8 cellular contexts compared by ENCODE assay signal in the genomic region with DNA sequence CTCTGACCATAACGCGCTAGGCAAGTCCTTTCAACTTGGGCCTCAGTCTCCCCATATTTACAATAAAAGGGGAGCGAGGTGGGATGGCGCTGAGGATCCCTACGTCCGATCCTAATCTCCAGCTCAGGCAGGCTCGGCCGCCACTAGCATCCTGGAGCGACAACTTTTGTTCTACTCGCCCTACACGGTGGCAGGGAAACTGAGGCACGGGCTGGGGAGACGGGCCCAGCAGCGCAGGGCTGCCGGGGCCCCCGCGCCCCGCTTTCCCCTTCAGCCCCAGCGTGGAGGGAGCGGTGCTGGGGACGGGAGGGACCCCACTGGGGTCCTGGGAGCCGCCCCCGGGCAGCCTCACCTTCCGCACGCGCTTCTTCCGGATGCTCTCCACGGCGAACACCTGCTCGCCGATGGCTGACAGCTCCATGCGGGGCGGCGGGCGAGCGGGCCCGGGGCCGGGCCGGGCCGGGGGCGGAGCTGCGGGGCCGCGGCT. TPM values are rescaled to one million over a fixed set of nuclear protein-coding genes. Genes with fewer than 3 reads are reported as not detected.
A peak's percentile ranks its signal among the peaks of the same experiment; 100 is the strongest.
DNase-seq lines count a peak whose midpoint lies in the region; ATAC-seq, FAIRE-seq and TF ChIP-seq lines count a peak whose summit lies in the region.

No MANE protein-coding gene starts in this region.

- peak overlapping the region; percentile 76 for H3K4me3 Mint-ChIP-seq in nephron progenitor cell

- CTCF ChIA-PET in BJ (lab: Yijun Ruan, JAX) = interaction anchor here (1.0 to 2.4 kb wide), 6 partner anchors 17 to 383 kb away, joined by 3 to 8 read pairs (median 4); no protein-coding TSS in a partner anchor

- H3K27me3 ChIP-seq in BJ (ENCODE audit: control insufficient read depth, insufficient read depth, low read length) (peaks cover 12% of the 10 kb centered on the region), Karpas-422 (ENCODE audit: low read length) (no peaks in the 10 kb centered on the region), dorsolateral prefrontal cortex (no peaks in the 10 kb centered on the region)

- H3K27ac Mint-ChIP-seq in nephron progenitor cell = no peak overlapping the region

- no peaks in the 10 kb centered on the region for H3K9me3 ChIP-seq in Karpas-422 (ENCODE audit: low read length)

- FAIRE-seq in urothelium cell line (lab: Jason Lieb, UNC) = no peak

- H2AFZ ChIP-seq in Karpas-422 (ENCODE audit: low read length) = no peak overlapping the region; the same call in 1 of the 2 replicates

- no peak for DNase-seq in BJ (ENCODE audit: low read depth)
- DNase-seq in Karpas-422 = no peak
- DNase-seq in dorsolateral prefrontal cortex = peak in 2 of 10 donors; percentile 22 to 47
- DNase-seq in nephron progenitor cell = no peak
- DNase-seq in urothelium cell line (ENCODE audit: low spot score) = no peak

- peaks cover 30% of the 10 kb centered on the region for H3K4me1 Mint-ChIP-seq in nephron progenitor cell

- H3K27me3 Mint-ChIP-seq in nephron progenitor cell (ENCODE audit: low read depth, poor library complexity) = peaks cover 62% of the 10 kb centered on the region

- H3K79me2 ChIP-seq in Karpas-422 (ENCODE audit: low read length) = no peaks in the 10 kb centered on the region

- peak overlapping the region; percentile 49 for H3K4me2 ChIP-seq in Karpas-422 (ENCODE audit: low read depth, low read length, poor library complexity, severe bottlenecking)

- H3K9ac ChIP-seq in Karpas-422 (ENCODE audit: low read length) = peak overlapping the region; percentile 67

- H4K20me1 ChIP-seq in Karpas-422 (ENCODE audit: insufficient read depth, low read depth, low read length) = peaks cover 6% of the 10 kb centered on the region; the same call in 1 of the 2 replicates

- ATAC-seq in HG02588 (IDR thresholded peaks at IDR 0.05; ENCODE audit: unreplicated experiment) = no peak
- ATAC-seq in HG03460 (IDR thresholded peaks at IDR 0.05; ENCODE audit: unreplicated experiment) = no peak
- ATAC-seq in HG03196 (IDR thresholded peaks at IDR 0.05; ENCODE audit: unreplicated experiment) = no peak

- no peaks in the 10 kb centered on the region for H3K9me2 ChIP-seq in Karpas-422 (replicated peaks; ENCODE audit: insufficient read depth, low read length)

- no peaks in the 10 kb centered on the region for H3K9me3 Mint-ChIP-seq in nephron progenitor cell

- H3K27ac ChIP-seq in Karpas-422 (ENCODE audit: low read length) (no peak overlapping the region), dorsolateral prefrontal cortex (peak overlapping the region; percentile 92 to 100 (median 99))

- POLR2A ChIA-PET in BJ (lab: Charles Lee) = interaction anchor here (0.5 to 1.3 kb wide), 3 partner anchors 159 to 349 kb away, joined by 4 to 9 read pairs (median 5); a partner anchor contains a TSS

- intact Hi-C loops in dorsolateral prefrontal cortex (cut with DNase I) = loop anchor here (1.0 to 10.0 kb wide), 5 partner anchors 93 to 893 kb away; a partner anchor contains a TSS

- no peaks in the 10 kb centered on the region for H3K36me3 Mint-ChIP-seq in nephron progenitor cell (ENCODE audit: low read depth)

- H3K36me3 ChIP-seq in BJ (ENCODE audit: control insufficient read depth, insufficient read depth, low read length) (peaks cover 5% of the 10 kb centered on the region), Karpas-422 (ENCODE audit: insufficient read depth, low read length) (no peaks in the 10 kb centered on the region)

- peaks cover 8% of the 10 kb centered on the region for H3K4me1 ChIP-seq in Karpas-422 (ENCODE audit: low read length)

- H3K4me3 ChIP-seq in BJ (ENCODE audit: low read depth, low read length) (peak overlapping the region; percentile 64), Karpas-422 (ENCODE audit: low read length) (peak overlapping the region; percentile 63; the same call in 1 of the 2 replicates), dorsolateral prefrontal cortex (peak overlapping the region; percentile 71 to 99 (median 95))

- TF ChIP-seq CTCF in BJ (IDR thresholded peaks at IDR 0.05; ENCODE audit: insufficient read depth, low read depth, low read length) = no peak
- no peak for TF ChIP-seq CTCF in dorsolateral prefrontal cortex (IDR thresholded peaks at IDR 0.05 in 54 of 56, conservative IDR thresholded peaks at IDR 0.05 in 2 of 56; ENCODE audit: low read depth in 1 of 56, partially characterized antibody in 56 of 56)
- TF ChIP-seq CTCF in nephron progenitor cell (IDR thresholded peaks at IDR 0.05) = no peak

RNA-seq across cellular contexts. Expression of a gene that starts 0.4 kb away (rescaled TPM):
- 4.2 and 5.3 TPM in 2 replicates for polyA plus RNA-seq in BJ (2011; rRNA removed)
- polyA minus RNA-seq in BJ (2011; rRNA and poly(A)+ RNA removed) = 4.7 and 5.0 TPM in 2 replicates
- total RNA-seq in Karpas-422 (2014; rRNA removed; shearing (Covaris generic); ENCODE audit: low replicate concordance) = 1.7 and 3.5 TPM in 2 replicates
- total RNA-seq in dorsolateral prefrontal cortex = 100 to 1,000 TPM; 112 to 229 (median 170) TPM

RNA-seq across cellular contexts. Expression of a gene that starts 55.0 kb away (rescaled TPM):
- polyA plus RNA-seq in BJ (2011; rRNA removed) = 0.10 and 0.26 TPM in 2 replicates
- polyA minus RNA-seq in BJ (2011; rRNA and poly(A)+ RNA removed) = not detected in 2 replicates
- total RNA-seq in Karpas-422 (2014; rRNA removed; shearing (Covaris generic); ENCODE audit: low replicate concordance) = not detected in 2 replicates
- 1 to 10 TPM in 4 of 120 experiments, under 1 TPM in 4, not detected in 112; 0.40 to 1.4 (median 0.89) TPM for total RNA-seq in dorsolateral prefrontal cortex

Comparison
In these comparisons a context has a peak if more than half of its experiments do, and no peak if none do; other contexts are left out.
1. RNA of a gene that starts 0.4 kb away (total RNA-seq): 112 to 229 TPM in dorsolateral prefrontal cortex; 1.7 to 3.5 TPM in Karpas-422; every median in the first group is over 10 times any median in the second.
2. Peak in every context shown above with its lines, with median percentiles within 50 percentile points of each other: H3K4me3 ChIP-seq.